In the genomic region with DNA sequence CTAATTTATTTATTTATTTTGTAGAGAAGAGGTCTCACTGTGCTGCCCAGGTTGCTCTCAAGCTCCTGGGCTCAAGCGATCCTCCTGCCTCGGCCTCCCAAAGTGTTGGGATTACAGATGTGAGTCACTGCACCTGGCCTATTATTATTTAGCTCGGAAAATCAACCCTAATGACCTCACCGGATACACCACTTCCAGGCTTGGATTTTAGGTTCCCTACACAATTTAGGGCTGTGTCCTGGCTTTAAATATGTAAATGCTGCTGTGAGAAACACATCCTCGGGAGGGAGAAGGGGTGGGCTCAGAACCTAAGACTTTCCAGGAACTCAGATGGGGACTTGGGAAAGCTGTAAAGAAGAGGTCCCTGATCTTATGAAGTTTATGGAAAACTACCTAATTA, we compare ENCODE assay signal across 12 cellular contexts. TPM values are rescaled to one million over a fixed set of nuclear protein-coding genes. Genes with fewer than 3 reads are reported as not detected.
DNase-seq lines count a peak whose midpoint lies in the region; ATAC-seq, FAIRE-seq and TF ChIP-seq lines count a peak whose summit lies in the region.
"Had no signal": no experiment of that assay in that cellular context is flagged by ENCODE, and none has a peak within 500 bp of the region (broad histone marks: within the 10 kb centered on the region; RNA-seq: fewer than 3 reads in every experiment).

No MANE protein-coding gene starts in this region.

- no peak for TF ChIP-seq POLR2A in GM12878 (IDR thresholded peaks at IDR 0.05; ENCODE audit: low read depth, low read length)

- H3K27ac ChIP-seq in HEK293 (ENCODE audit: extremely low read depth, low read depth, low read length): no peak overlapping the region
- no peak overlapping the region for H3K27ac ChIP-seq in GM12878 (ENCODE audit: control insufficient read depth, insufficient read depth)
- H3K27ac ChIP-seq in mesodermal cell (ENCODE audit: low read depth, low read length, severe bottlenecking): no peak overlapping the region
- H3K27ac ChIP-seq: RWPE1, vagina had no signal

- ATAC-seq in GM12878 (no peak), GM18520 (IDR thresholded peaks at IDR 0.05; ENCODE audit: unreplicated experiment) (no peak)

- in situ Hi-C loops in GM12878 (cut with MboI): no loop called here

- TF ChIP-seq RAD21 in GM12878 (IDR thresholded peaks at IDR 0.05; ENCODE audit: insufficient read depth, low read depth, low read length): no peak

- H3K4me2 ChIP-seq in GM12878 (ENCODE audit: control insufficient read depth, insufficient read depth): peak overlapping the region; percentile 78

- H3K9me3 ChIP-seq in BE2C: no peaks in the 10 kb centered on the region
- no peaks in the 10 kb centered on the region for H3K9me3 ChIP-seq in HEK293 (ENCODE audit: control insufficient read depth, insufficient read depth, low read depth, low read length)
- no peaks in the 10 kb centered on the region; the same call in 2 of the 3 replicates for H3K9me3 ChIP-seq in GM12878 (replicated peaks; ENCODE audit: control insufficient read depth, insufficient read depth, low read length)
- H3K9me3 ChIP-seq in mesodermal cell (ENCODE audit: control insufficient read depth, low read length): no peaks in the 10 kb centered on the region
- H3K9me3 ChIP-seq: vagina had no signal

- no TSS peak for BruUV-seq in GM12878 (replicated peaks; lab: Mats Ljungman, UMichigan)

- peak overlapping the region; percentile 84; the same call in 1 of the 2 replicates for H3K4me3 ChIP-seq in BE2C (ENCODE audit: low read depth, low read length)
- H3K4me3 ChIP-seq in HEK293 (ENCODE audit: low read depth, low read length): no peak overlapping the region
- no peak overlapping the region for H3K4me3 ChIP-seq in GM12878
- peak overlapping the region; percentile 57 for H3K4me3 ChIP-seq in mesodermal cell (ENCODE audit: extremely low read depth, insufficient read depth, low read length, poor library complexity, severe bottlenecking)

- CTCF ChIA-PET in HEK293 (lab: Yijun Ruan, JAX): interaction anchor here (0.7 to 1.7 kb wide), 4 partner anchors 14 to 56 kb away, joined by 3 to 5 read pairs (median 4); no protein-coding TSS in a partner anchor
- CTCF ChIA-PET in GM12878 (lab: Yijun Ruan, JAX): interaction anchor here (1.5 kb wide), 1 partner anchor 14 kb away, joined by 5 read pairs; no protein-coding TSS in a partner anchor

- no peak overlapping the region for H3K9ac ChIP-seq in GM12878 (ENCODE audit: control insufficient read depth, insufficient read depth, low read length)

- H4K20me1 ChIP-seq in GM12878 (ENCODE audit: control insufficient read depth, insufficient read depth): no peaks in the 10 kb centered on the region

- RAD21 ChIA-PET in GM12878 (lab: Charles Lee; ENCODE audit: unreplicated experiment): no interaction called here

- H3K27me3 ChIP-seq in BE2C (no peaks in the 10 kb centered on the region; the same call in 1 of the 2 replicates), GM12878 (replicated peaks in 1 of 2; ENCODE audit: control insufficient read depth in 2 of 2, insufficient read depth in 2 of 2, low read length in 1 of 2) (peaks cover 2 to 8% of the 10 kb centered on the region in 2 experiments; a peak in 3 of 4 replicates)
- H3K27me3 ChIP-seq: vagina had no signal

- no peak for FAIRE-seq in GM12878 (lab: Jason Lieb, UNC)

- no peak for TF ChIP-seq EP300 in GM12878 (IDR thresholded peaks at IDR 0.05; ENCODE audit: borderline replicate concordance in 1 of 2, control insufficient read depth in 1 of 2, low read depth in 2 of 2, low read length in 2 of 2)

- DNase-seq in BE2C (no peak), GM12878 (ENCODE audit: low read depth, low spot score) (no peak), D341Med (ENCODE audit: low spot score) (no peak), superior temporal gyrus (ENCODE audit: extremely low spot score) (no peak), SW 1271 (lab: John Stamatoyannopoulos, UW) (no peak)
- DNase-seq: DMS 273 treated with DMSO at 0.1 percent for 48 hours, occipital lobe had no signal

- H3K4me1 ChIP-seq in BE2C (peaks cover 6% of the 10 kb centered on the region; the same call in 1 of the 2 replicates), HEK293 (ENCODE audit: control insufficient read depth, insufficient read depth, low read length) (peaks cover 4% of the 10 kb centered on the region; the same call in 1 of the 2 replicates), GM12878 (ENCODE audit: control insufficient read depth, insufficient read depth, low read length) (peaks cover 4% of the 10 kb centered on the region; the same call in 1 of the 2 replicates), mesodermal cell (ENCODE audit: control insufficient read depth, insufficient read depth, low read length, poor library complexity, severe bottlenecking) (peaks cover 12% of the 10 kb centered on the region)

- POLR2A ChIA-PET in HEK293 (lab: Yijun Ruan, JAX) (no interaction called here), GM12878 (lab: Charles Lee) (no interaction called here)

- TF ChIP-seq CTCF in BE2C (IDR thresholded peaks at IDR 0.05; ENCODE audit: low read depth, low read length) (no peak), HEK293 (tag by site-specific recombination; IDR thresholded peaks at IDR 0.05) (no peak), GM12878 (IDR thresholded peaks at IDR 0.05 in 2 of 3, conservative IDR thresholded peaks at IDR 0.05 in 1 of 3; ENCODE audit: control insufficient read depth in 2 of 3, extremely low read depth in 1 of 3, insufficient read depth in 1 of 3, low read depth in 3 of 3, low read length in 3 of 3) (no peak)

- WGBS in GM12878 (ENCODE audit: insufficient coverage, insufficient replicate concordance, low lambda C conversion rate, missing lambda C conversion rate): 36% methylated on average over 5 of the region's 5 CpGs
- 0 to 29% methylated on average over 1 to 3 of the region's 5 CpGs for WGBS in mesodermal cell (ENCODE audit: insufficient coverage in 2 of 2), 2 experiments

- SMC1A ChIA-PET in GM12878 (lab: Charles Lee; ENCODE audit: uncharacterized antibody, unreplicated experiment): interaction anchor here (0.6 kb wide), 1 partner anchor 453 kb away, joined by 3 read pairs; no protein-coding TSS in a partner anchor

- no peaks in the 10 kb centered on the region for H3K36me3 ChIP-seq in BE2C
- no peaks in the 10 kb centered on the region for H3K36me3 ChIP-seq in HEK293 (ENCODE audit: control insufficient read depth in 2 of 2, insufficient read depth in 1 of 2, low read length in 2 of 2)
- H3K36me3 ChIP-seq in GM12878 (ENCODE audit: control insufficient read depth in 2 of 2, insufficient read depth in 2 of 2, low read length in 1 of 2): no peaks in the 10 kb centered on the region
- no peaks in the 10 kb centered on the region for H3K36me3 ChIP-seq in mesodermal cell (ENCODE audit: control insufficient read depth, insufficient read depth, low read length)
- H3K36me3 ChIP-seq: vagina had no signal

- no peak overlapping the region for H2AFZ ChIP-seq in GM12878 (ENCODE audit: control insufficient read depth, low read depth, low read length)

- intact Hi-C loops in GM12878 (cut with micrococcal nuclease; ENCODE audit: unreplicated experiment): no loop called here

- no peaks in the 10 kb centered on the region for H3K79me2 ChIP-seq in GM12878 (ENCODE audit: control insufficient read depth, insufficient read depth, low read length)

TF ChIP-seq in HEK293, 187 proteins besides CTCF, POLR2A, EP300 and RAD21:
- TF ChIP-seq SP7 (tag by site-specific recombination; IDR thresholded peaks at IDR 0.05): peak; percentile 32; the same call in 1 of the 2 replicates
- TF ChIP-seq ZNF658 (tag by site-specific recombination; IDR thresholded peaks at IDR 0.05): no peak
- TF ChIP-seq ZNF501 (tag by site-specific recombination; IDR thresholded peaks at IDR 0.05): no peak
TF ChIP-seq in HEK293: peak in this region for 1.

TF ChIP-seq in GM12878, 131 proteins besides CTCF, POLR2A, EP300 and RAD21:
- TF ChIP-seq POLR2AphosphoS5 (IDR thresholded peaks at IDR 0.05; ENCODE audit: low read length): no peak

RNA-seq across cellular contexts. Expression of a gene that starts 51.0 kb away (rescaled TPM):
- 85.5 TPM for polyA plus RNA-seq in BE2C (2012; ENCODE audit: insufficient read depth, insufficient read length, low read depth)
- not detected in 2 replicates for total RNA-seq in GM12878 (2013; cell fraction: nucleolus; rRNA removed)
- total RNA-seq in GM12878 (2014; rRNA removed): not detected in 2 replicates
- not detected in 2 replicates for total RNA-seq in GM12878 (2014; rRNA removed; fragmentation: Illumina TruSeq; extraction: Trizol)
- not detected in 2 replicates for total RNA-seq in GM12878 (2021)
- polyA plus RNA-seq in GM12878 (2011; ENCODE audit: low read depth): not detected
- not detected in 2 replicates for polyA plus RNA-seq in GM12878 (2011; rRNA removed)
- polyA plus RNA-seq in GM12878 (2011; cell fraction: cytosol; rRNA removed): 0.01 and 0.02 TPM in 2 replicates
- polyA plus RNA-seq in GM12878 (2011; cell fraction: nucleus; rRNA removed): not detected in 2 replicates
- polyA plus RNA-seq in GM12878 (2012): 0.05 and 0.22 TPM in 2 replicates
- not detected in 2 replicates for polyA plus RNA-seq in GM12878 (2014; fragmentation: Illumina TruSeq; extraction: Trizol)
- polyA plus RNA-seq in GM12878 (2014; fragmentation: Nextera tagmentation; extraction: Ambion mirVana): not detected
- not detected in 2 replicates for polyA plus RNA-seq in GM12878 (2014; rRNA removed)
- not detected for polyA plus RNA-seq in GM12878 (2016; fragmentation: Nextera tagmentation; extraction: Ambion mirVana)
- polyA minus RNA-seq in GM12878 (2011; rRNA and poly(A)+ RNA removed): not detected in 2 replicates
- not detected in 2 replicates for polyA minus RNA-seq in GM12878 (2011; cell fraction: cytosol; rRNA and poly(A)+ RNA removed)
- not detected in 2 replicates for polyA minus RNA-seq in GM12878 (2011; cell fraction: nucleus; rRNA and poly(A)+ RNA removed)
- polyA plus RNA-seq in mesodermal cell (2013, experiment 1 of 2): 0.29 TPM
- not detected for polyA plus RNA-seq in mesodermal cell (2013, experiment 2 of 2)
- total RNA-seq: vagina had no signal

Comparison
In these comparisons a context has a peak if more than half of its experiments do, and no peak if none do; other contexts are left out.
1. H3K4me3 ChIP-seq: peak in BE2C (single experiment) and mesodermal cell (single experiment); none in HEK293 (single experiment) and GM12878 (single experiment).